In genomic region chr1:31789259-31790065, GRCh38 we compare ENCODE assay signal across 8 cellular contexts. TPM values are rescaled to one million over a fixed set of nuclear protein-coding genes. Genes with fewer than 3 reads are reported as not detected.
DNase-seq lines count a peak whose midpoint lies in the region; ATAC-seq, FAIRE-seq and TF ChIP-seq lines count a peak whose summit lies in the region.

No MANE protein-coding gene starts in this region.

- whole genome bisulfite sequencing in testis, 2 donors: 4 to 14% methylated on average over 18 to 26 of the region's 26 CpGs

- no peak for TF ChIP-seq POLR2A in NB4 (IDR thresholded peaks at IDR 0.05; ENCODE audit: extremely low read depth, insufficient read length)
- no peak for TF ChIP-seq POLR2A in testis (IDR thresholded peaks at IDR 0.05)

- H3K27me3 ChIP-seq in H7 (ENCODE audit: control insufficient read depth, insufficient read depth, low read length): no peaks in the 10 kb centered on the region
- no peaks in the 10 kb centered on the region for H3K27me3 ChIP-seq in testis

- H3K4me3 Mint-ChIP-seq in activated naive CD8-positive, alpha-beta T cell: peak overlapping the region; percentile 92
- peak overlapping the region; percentile 82 for H3K4me3 Mint-ChIP-seq in osteocyte (ENCODE audit: unreplicated experiment)

- H3K27ac Mint-ChIP-seq in activated naive CD8-positive, alpha-beta T cell: no peak overlapping the region
- H3K27ac Mint-ChIP-seq in osteocyte (ENCODE audit: unreplicated experiment): no peak overlapping the region

- intact Hi-C loops in Right ventricle myocardium inferior (cut with DNase I): loop anchor here (1.0 to 10.0 kb wide), 4 partner anchors 27 to 225 kb away; no protein-coding TSS in a partner anchor
- intact Hi-C loops in testis (cut with DNase I; ENCODE audit: low total_unique reads): loop anchor here (10.0 kb wide), 1 partner anchor 125 kb away; no protein-coding TSS in a partner anchor

- H3K4me3 ChIP-seq in H7 (ENCODE audit: insufficient read depth, low read depth, low read length): peak overlapping the region; percentile 91
- no peak overlapping the region for H3K4me3 ChIP-seq in NB4 (ENCODE audit: low read depth, low read length)
- peak overlapping the region; percentile 63 to 65 for H3K4me3 ChIP-seq in testis

- no peaks in the 10 kb centered on the region for H3K27me3 Mint-ChIP-seq in activated naive CD8-positive, alpha-beta T cell
- H3K27me3 Mint-ChIP-seq in osteocyte (ENCODE audit: unreplicated experiment): no peaks in the 10 kb centered on the region

- H3K9me3 Mint-ChIP-seq in activated naive CD8-positive, alpha-beta T cell (ENCODE audit: low read depth): no peaks in the 10 kb centered on the region
- no peaks in the 10 kb centered on the region for H3K9me3 Mint-ChIP-seq in osteocyte (ENCODE audit: unreplicated experiment)

- H3K9me3 ChIP-seq in testis: no peaks in the 10 kb centered on the region

- H3K4me1 Mint-ChIP-seq in activated naive CD8-positive, alpha-beta T cell (ENCODE audit: low read depth): peaks cover 8% of the 10 kb centered on the region
- peaks cover 7% of the 10 kb centered on the region for H3K4me1 Mint-ChIP-seq in osteocyte (ENCODE audit: unreplicated experiment)

- peak overlapping the region; percentile 74 to 75 for H3K27ac ChIP-seq in testis

- DNase-seq in D721Med (ENCODE audit: insufficient read length, low spot score) (peak; percentile 96), H7 (peak; percentile 99), NB4 (ENCODE audit: low read depth) (peak; percentile 85), SKM-1 (lab: John Stamatoyannopoulos, UW; ENCODE audit: unreplicated experiment) (peak; percentile 70), Right ventricle myocardium inferior (ENCODE audit: missing footprints) (peak; percentile 96), osteocyte (ENCODE audit: extremely low spot score, unreplicated experiment) (peak; percentile 98), testis (peak; percentile 97)

- FAIRE-seq in D721Med (lab: Jason Lieb, UNC): no peak

- no peaks in the 10 kb centered on the region for H3K4me1 ChIP-seq in testis

- peak; percentile 92 for ATAC-seq in Right ventricle myocardium inferior

- TF ChIP-seq CTCF in D721Med (IDR thresholded peaks at IDR 0.05; ENCODE audit: insufficient read depth, missing control alignments): peak; percentile 92
- peak; percentile 81 for TF ChIP-seq CTCF in NB4 (IDR thresholded peaks at IDR 0.05; ENCODE audit: low read depth, low read length)
- peak; percentile 84 for TF ChIP-seq CTCF in osteocyte (IDR thresholded peaks at IDR 0.05)
- TF ChIP-seq CTCF in testis (IDR thresholded peaks at IDR 0.05): peak; percentile 85 to 95 (median 93)

- H3K36me3 ChIP-seq in H7 (replicated peaks; ENCODE audit: control insufficient read depth, insufficient read depth, low read length): no peaks in the 10 kb centered on the region
- no peaks in the 10 kb centered on the region for H3K36me3 ChIP-seq in testis (ENCODE audit: low read depth, missing control alignments)

- no peaks in the 10 kb centered on the region for H3K36me3 Mint-ChIP-seq in activated naive CD8-positive, alpha-beta T cell
- no peaks in the 10 kb centered on the region for H3K36me3 Mint-ChIP-seq in osteocyte (ENCODE audit: unreplicated experiment)

RNA-seq across cellular contexts. Expression of gene ADGRB2, which starts 25.3 kb away (rescaled TPM):
- 28.0 and 39.8 TPM in 2 replicates for total RNA-seq in H7 (2014; rRNA removed; shearing (Covaris generic))
- 16.1 TPM for total RNA-seq in Right ventricle myocardium inferior
- total RNA-seq in osteocyte: 8.2 and 8.4 TPM in 2 replicates
- 10 to 100 TPM; 15.7 to 18.0 TPM for total RNA-seq in testis
- polyA plus RNA-seq in testis (ENCODE audit: insufficient read depth, low read depth, low replicate concordance): 11.8 TPM

RNA-seq across cellular contexts. Expression of gene SPOCD1, which starts 26.4 kb away (rescaled TPM):
- total RNA-seq in H7 (2014; rRNA removed; shearing (Covaris generic)): 1.8 and 3.5 TPM in 2 replicates
- total RNA-seq in Right ventricle myocardium inferior (not detected), osteocyte (0.44 and 0.67 TPM in 2 replicates), testis (10 to 100 TPM; 32.0 to 36.0 TPM)
- 22.0 TPM for polyA plus RNA-seq in testis (ENCODE audit: insufficient read depth, low read depth, low replicate concordance)
